9 cellular contexts compared by ENCODE assay signal in the genomic region with DNA sequence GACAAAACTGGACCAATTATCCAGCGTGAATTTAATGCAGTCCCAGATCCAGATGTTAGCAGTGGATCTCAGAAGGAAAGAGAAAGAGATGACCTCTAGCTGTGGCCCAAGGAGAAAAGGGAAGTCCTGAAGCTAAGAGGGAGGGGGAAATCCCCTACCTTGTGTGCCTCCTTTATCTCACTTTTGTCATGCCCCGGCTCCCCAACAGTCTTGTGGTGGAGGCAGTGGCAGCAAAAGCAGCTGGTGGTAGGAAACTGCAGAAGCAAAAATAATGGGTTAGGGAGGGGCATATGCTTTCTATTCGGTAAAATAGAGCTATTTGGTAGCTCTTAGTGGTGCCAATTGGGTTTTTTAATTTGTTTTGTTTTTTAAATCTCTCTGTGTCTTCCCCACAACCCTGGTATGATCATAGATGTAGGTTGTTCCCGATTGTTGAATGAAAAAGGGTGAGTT. TPM values are rescaled to one million over a fixed set of nuclear protein-coding genes. Genes with fewer than 3 reads are reported as not detected.
DNase-seq lines count a peak whose midpoint lies in the region; ATAC-seq lines count a peak whose summit lies in the region.
"Had no signal": no experiment of that assay in that cellular context is flagged by ENCODE, and none has a peak within 500 bp of the region (broad histone marks: within the 10 kb centered on the region; RNA-seq: fewer than 3 reads in every experiment).

No MANE protein-coding gene starts in this region.

- peak overlapping the region; percentile 61; the same call in 1 of the 2 replicates for H3K4me3 ChIP-seq in GM08714 (ENCODE audit: low read length)
- H3K4me3 ChIP-seq: right lobe of liver had no signal

- intact Hi-C loops in sciatic nerve (cut with DNase I), result no loop called here

- ATAC-seq in GM19452 (IDR thresholded peaks at IDR 0.05; ENCODE audit: unreplicated experiment) (peak; percentile 97), HG03439 (IDR thresholded peaks at IDR 0.05; ENCODE audit: unreplicated experiment) (peak; percentile 97), sciatic nerve (no peak)

- DNase-seq in activated T-cell treated with anti-CD3 and anti-CD28 coated beads, Interleukin-2, amount 50 U/mL, for 48 hours, result peak; percentile 51 to 52
- DNase-seq in NCI-H2107 treated with DMSO at 0.1 percent for 48 hours (lab: John Stamatoyannopoulos, UW; ENCODE audit: unreplicated experiment) (no peak), DMS 273 treated with DMSO at 0.1 percent for 48 hours (lab: John Stamatoyannopoulos, UW) (no peak), sciatic nerve (ENCODE audit: low spot score) (no peak), amniotic stem cell (lab: John Stamatoyannopoulos, UW) (no peak)
- DNase-seq: right lobe of liver had no signal

RNA-seq across cellular contexts. Expression of gene MCTP2, which starts 56.5 kb away (rescaled TPM):
- 32.3 TPM for total RNA-seq in sciatic nerve

Comparison
In these comparisons a context has a peak if more than half of its experiments do, and no peak if none do; other contexts are left out.
1. DNase-seq: peak in activated T-cell treated with anti-CD3 and anti-CD28 coated beads, Interleukin-2, amount 50 U/mL, for 48 hours (2 of 2); none in NCI-H2107 treated with DMSO at 0.1 percent for 48 hours (single experiment), DMS 273 treated with DMSO at 0.1 percent for 48 hours (single experiment), sciatic nerve (single experiment) and amniotic stem cell (single experiment).